In the genomic region with DNA sequence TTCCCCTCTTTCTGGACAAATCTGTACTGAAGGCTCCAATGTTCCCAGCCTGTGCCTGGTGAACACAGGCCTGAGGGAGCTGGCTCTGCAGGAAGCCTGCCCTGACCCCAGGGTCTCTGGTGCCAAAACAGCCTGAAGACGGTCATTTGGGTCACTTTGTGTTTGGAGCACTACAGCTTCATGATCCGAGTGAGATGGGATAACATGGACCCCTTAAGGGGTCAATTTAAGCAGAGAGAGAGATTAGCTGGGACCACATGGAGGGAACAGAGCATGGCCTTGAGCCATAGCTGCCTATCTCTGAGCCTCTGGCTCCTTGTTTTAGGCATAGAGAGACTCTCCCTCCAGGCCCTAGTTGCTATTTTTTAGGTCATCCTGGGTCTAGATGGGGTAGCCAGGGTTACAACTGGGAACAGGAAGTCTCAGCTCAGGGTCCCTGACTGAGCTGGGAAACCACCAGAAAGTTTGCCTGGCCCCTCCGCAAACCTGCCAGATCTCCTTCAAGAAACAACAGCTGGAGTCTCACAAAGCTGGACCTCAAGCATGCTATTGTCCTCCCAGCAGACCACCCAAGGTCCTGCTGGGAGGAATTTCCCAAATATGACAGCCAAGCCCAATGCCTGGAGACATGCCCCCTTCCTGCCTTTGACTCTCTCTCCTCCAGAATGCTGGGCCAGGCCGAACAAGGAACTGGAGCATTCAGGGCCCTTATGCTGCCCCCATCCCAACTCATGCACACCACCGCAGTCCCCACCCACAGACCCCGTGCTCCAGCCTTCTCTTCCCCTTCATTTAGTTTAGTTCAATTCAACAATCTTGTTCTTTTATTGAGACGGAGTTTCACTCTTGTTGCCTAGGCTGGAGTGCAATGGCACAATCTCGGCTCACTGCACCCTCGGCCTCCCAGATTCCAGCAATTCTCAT, we compare ENCODE assay signal across 20 cellular contexts. TPM values are rescaled to one million over a fixed set of nuclear protein-coding genes. Genes with fewer than 3 reads are reported as not detected.
DNase-seq lines count a peak whose midpoint lies in the region; ATAC-seq and TF ChIP-seq lines count a peak whose summit lies in the region.
"Had no signal": no experiment of that assay in that cellular context is flagged by ENCODE, and none has a peak within 500 bp of the region (broad histone marks: within the 10 kb centered on the region; RNA-seq: fewer than 3 reads in every experiment).

No MANE protein-coding gene starts in this region.

- H3K4me1 ChIP-seq in OCI-LY3 (ENCODE audit: low read length) (peaks cover 14% of the 10 kb centered on the region), esophagus squamous epithelium (peaks cover 11 to 74% (median 19%) of the 10 kb centered on the region in 3 donors), lower lobe of right lung (peaks cover 58% of the 10 kb centered on the region), stomach (peaks cover 24 to 60% (median 34%) of the 10 kb centered on the region in 4 donors)

- H3K9ac ChIP-seq in OCI-LY3 (ENCODE audit: low read length) = no peak overlapping the region

- no peak for DNase-seq in esophagus squamous epithelium (lab: John Stamatoyannopoulos, UW)
- no peak for DNase-seq in lower lobe of right lung
- DNase-seq in stomach = no peak
- no peak for DNase-seq in GDM1 (lab: John Stamatoyannopoulos, UW)
- no peak for DNase-seq in stimulated activated effector memory CD8-positive, alpha-beta T cell treated with anti-CD3 and anti-CD28 coated beads, Interleukin-12 subunit alpha, Interleukin-12 subunit beta, amount 100 ng/mL, for 72 hours (ENCODE audit: low spot score in 2 of 2)
- DNase-seq in SHP77 treated with DMSO at 0.1 percent for 48 hours (lab: John Stamatoyannopoulos, UW) = no peak
- DNase-seq: ACHN; activated CD4-positive, alpha-beta T cell treated with anti-CD3 and anti-CD28 coated beads, Interleukin-2, amount 50 U/mL, for 1 hour; activated T-cell treated with anti-CD3 and anti-CD28 coated beads, Interleukin-2, amount 50 U/mL, for 4 hours; CD4-positive, alpha-beta memory T cell; DMS79 treated with DMSO at 0.1 percent for 48 hours; effector memory CD8-positive, alpha-beta T cell; hypothalamus; naive thymus-derived CD4-positive, alpha-beta T cell; NCI-H69; OCI-M1; stimulated activated CD4-positive, alpha-beta T cell treated with anti-CD3 and anti-CD28 coated beads, Interleukin-2, amount 100 ng/mL, for 48 hours had no signal

- WGBS in esophagus squamous epithelium, 2 donors = 75 to 83% methylated on average over 7 to 8 of the region's 9 CpGs
- WGBS in stomach, 5 donors = 73 to 84% (median 74%) methylated on average over 9 of the region's 9 CpGs

- H3K4me2 ChIP-seq in OCI-LY3 (ENCODE audit: low read length) = peak overlapping the region; percentile 11; the same call in 1 of the 2 replicates

- H3K4me1 Mint-ChIP-seq in stimulated activated effector memory CD8-positive, alpha-beta T cell treated with anti-CD3 and anti-CD28 coated beads, Interleukin-12 subunit alpha, Interleukin-12 subunit beta, amount 100 ng/mL, for 72 hours = peaks cover 15% of the 10 kb centered on the region
- H3K4me1 Mint-ChIP-seq: CD4-positive, alpha-beta memory T cell had no signal

- H3K27ac Mint-ChIP-seq in stimulated activated effector memory CD8-positive, alpha-beta T cell treated with anti-CD3 and anti-CD28 coated beads, Interleukin-12 subunit alpha, Interleukin-12 subunit beta, amount 100 ng/mL, for 72 hours = no peak overlapping the region
- H3K27ac Mint-ChIP-seq: CD4-positive, alpha-beta memory T cell; naive thymus-derived CD4-positive, alpha-beta T cell had no signal

- H3K9me3 ChIP-seq in OCI-LY3 (ENCODE audit: insufficient read depth, low read length) = no peaks in the 10 kb centered on the region
- no peaks in the 10 kb centered on the region for H3K9me3 ChIP-seq in esophagus squamous epithelium
- no peaks in the 10 kb centered on the region for H3K9me3 ChIP-seq in lower lobe of right lung
- no peaks in the 10 kb centered on the region for H3K9me3 ChIP-seq in stomach

- intact Hi-C loops in esophagus squamous epithelium (cut with DNase I) = no loop called here
- intact Hi-C loops in lower lobe of right lung (cut with DNase I) = no loop called here
- intact Hi-C loops in stomach (cut with DNase I; ENCODE audit: low total_unique reads) = no loop called here

- H3K36me3 ChIP-seq in OCI-LY3 (replicated peaks; ENCODE audit: low read depth, low read length) = no peaks in the 10 kb centered on the region
- H3K36me3 ChIP-seq in esophagus squamous epithelium = no peaks in the 10 kb centered on the region
- H3K36me3 ChIP-seq in lower lobe of right lung = peaks cover 21% of the 10 kb centered on the region
- no peaks in the 10 kb centered on the region for H3K36me3 ChIP-seq in stomach

- H3K27me3 ChIP-seq in OCI-LY3 (ENCODE audit: low read depth, low read length) = no peaks in the 10 kb centered on the region
- no peaks in the 10 kb centered on the region for H3K27me3 ChIP-seq in esophagus squamous epithelium
- H3K27me3 ChIP-seq in lower lobe of right lung (ENCODE audit: low read depth) = no peaks in the 10 kb centered on the region
- H3K27me3 ChIP-seq in stomach = no peaks in the 10 kb centered on the region

- H3K4me3 ChIP-seq in OCI-LY3 (ENCODE audit: low read length) (no peak overlapping the region), esophagus squamous epithelium (peak overlapping the region in 2 of 4 donors; percentile 7 to 19), lower lobe of right lung (peak overlapping the region; percentile 54), stomach (peak overlapping the region in 1 of 4 donors; percentile 33)

- H4K20me1 ChIP-seq in OCI-LY3 (ENCODE audit: insufficient read depth, low read length) = no peaks in the 10 kb centered on the region

- no peak overlapping the region for H3K4me3 Mint-ChIP-seq in stimulated activated effector memory CD8-positive, alpha-beta T cell treated with anti-CD3 and anti-CD28 coated beads, Interleukin-12 subunit alpha, Interleukin-12 subunit beta, amount 100 ng/mL, for 72 hours
- H3K4me3 Mint-ChIP-seq: activated T-cell treated with anti-CD3 and anti-CD28 coated beads, Interleukin-2, amount 50 U/mL, for 4 hours; CD4-positive, alpha-beta memory T cell; effector memory CD8-positive, alpha-beta T cell; naive thymus-derived CD4-positive, alpha-beta T cell had no signal

- TF ChIP-seq CTCF in OCI-LY3 (IDR thresholded peaks at IDR 0.05; ENCODE audit: low read depth, low read length) (no peak), esophagus squamous epithelium (IDR thresholded peaks at IDR 0.05) (no peak), lower lobe of right lung (IDR thresholded peaks at IDR 0.05) (no peak), stomach (IDR thresholded peaks at IDR 0.05) (no peak)

- no peaks in the 10 kb centered on the region for H3K79me2 ChIP-seq in OCI-LY3 (ENCODE audit: low read length)

- no peak for TF ChIP-seq EP300 in stomach (IDR thresholded peaks at IDR 0.05)

- no peaks in the 10 kb centered on the region for H3K9me3 Mint-ChIP-seq in stimulated activated effector memory CD8-positive, alpha-beta T cell treated with anti-CD3 and anti-CD28 coated beads, Interleukin-12 subunit alpha, Interleukin-12 subunit beta, amount 100 ng/mL, for 72 hours
- H3K9me3 Mint-ChIP-seq: activated naive CD4-positive, alpha-beta T cell treated with anti-CD3 and anti-CD28 coated beads, Interleukin-2, amount 50 U/mL, for 72 hours; activated T-cell treated with anti-CD3 and anti-CD28 coated beads, Interleukin-2, amount 50 U/mL, for 4 hours; CD4-positive, alpha-beta memory T cell; effector memory CD8-positive, alpha-beta T cell had no signal

- no peak overlapping the region for H2AFZ ChIP-seq in OCI-LY3 (ENCODE audit: low read depth, low read length)

- TF ChIP-seq POLR2A in esophagus squamous epithelium (IDR thresholded peaks at IDR 0.05) = no peak
- no peak for TF ChIP-seq POLR2A in stomach (IDR thresholded peaks at IDR 0.05)

- H3K27ac ChIP-seq in OCI-LY3 (ENCODE audit: low read length) (no peak overlapping the region), esophagus squamous epithelium (peak overlapping the region in 3 of 4 donors; percentile 3 to 39 (median 14)), lower lobe of right lung (peak overlapping the region; percentile 26), stomach (peak overlapping the region in 4 of 5 donors; percentile 14 to 42 (median 30))

- ATAC-seq in lower lobe of right lung (no peak), HG02981 (IDR thresholded peaks at IDR 0.05; ENCODE audit: unreplicated experiment) (no peak)
- ATAC-seq in stimulated activated effector memory CD8-positive, alpha-beta T cell treated with anti-CD3 and anti-CD28 coated beads, Interleukin-12 subunit alpha, Interleukin-12 subunit beta, amount 100 ng/mL, for 72 hours = no peak
- ATAC-seq: activated naive CD4-positive, alpha-beta T cell treated with anti-CD3 and anti-CD28 coated beads, Interleukin-2, amount 50 U/mL, for 72 hours; activated T-cell treated with anti-CD3 and anti-CD28 coated beads, Interleukin-2, amount 50 U/mL, for 4 hours; effector memory CD8-positive, alpha-beta T cell; naive thymus-derived CD4-positive, alpha-beta T cell had no signal

- H3K36me3 Mint-ChIP-seq in stimulated activated effector memory CD8-positive, alpha-beta T cell treated with anti-CD3 and anti-CD28 coated beads, Interleukin-12 subunit alpha, Interleukin-12 subunit beta, amount 100 ng/mL, for 72 hours = no peaks in the 10 kb centered on the region
- H3K36me3 Mint-ChIP-seq: activated naive CD4-positive, alpha-beta T cell treated with anti-CD3 and anti-CD28 coated beads, Interleukin-2, amount 50 U/mL, for 72 hours; CD4-positive, alpha-beta memory T cell; naive thymus-derived CD4-positive, alpha-beta T cell had no signal

RNA-seq across cellular contexts. Expression of a gene that starts 4.0 kb away (rescaled TPM):
- 10 to 100 TPM in 3 of 4 donors, 1 to 10 TPM in 1; 3.6 to 35.7 (median 16.1) TPM for total RNA-seq in esophagus squamous epithelium
- 332 TPM for total RNA-seq in lower lobe of right lung
- 10 to 100 TPM in 4 of 5 donors, 1 to 10 TPM in 1; 9.4 to 68.2 (median 29.8) TPM for total RNA-seq in stomach
- 1 to 10 TPM; 3.3 to 5.2 (median 5.0) TPM for polyA plus RNA-seq in stomach
- total RNA-seq: activated naive CD4-positive, alpha-beta T cell treated with anti-CD3 and anti-CD28 coated beads, Interleukin-2, amount 50 U/mL, for 72 hours had no signal
- polyA plus RNA-seq: CD4-positive, alpha-beta memory T cell; naive thymus-derived CD4-positive, alpha-beta T cell had no signal

RNA-seq across cellular contexts. Expression of a gene that starts 58.2 kb away (rescaled TPM):
- total RNA-seq in esophagus squamous epithelium = not detected
- not detected for total RNA-seq in lower lobe of right lung
- total RNA-seq in stomach = not detected
- not detected for polyA plus RNA-seq in stomach
- total RNA-seq: activated naive CD4-positive, alpha-beta T cell treated with anti-CD3 and anti-CD28 coated beads, Interleukin-2, amount 50 U/mL, for 72 hours; activated T-cell treated with anti-CD3 and anti-CD28 coated beads, Interleukin-2, amount 50 U/mL, for 4 hours; CD4-positive, alpha-beta memory T cell; naive thymus-derived CD4-positive, alpha-beta T cell had no signal
- polyA plus RNA-seq: CD4-positive, alpha-beta memory T cell; naive thymus-derived CD4-positive, alpha-beta T cell had no signal
